ENCODE assay signal across 16 cellular contexts in genomic region chr6:1619106-1619665, GRCh38. TPM values are rescaled to one million over a fixed set of nuclear protein-coding genes. Genes with fewer than 3 reads are reported as not detected.
A peak's percentile ranks its signal among the peaks of the same experiment; 100 is the strongest.
DNase-seq lines count a peak whose midpoint lies in the region; ATAC-seq and TF ChIP-seq lines count a peak whose summit lies in the region.
"Had no signal": no experiment of that assay in that cellular context is flagged by ENCODE, and none has a peak within 500 bp of the region (broad histone marks: within the 10 kb centered on the region; RNA-seq: fewer than 3 reads in every experiment).

No MANE protein-coding gene starts in this region.

- peaks cover 92% of the 10 kb centered on the region for H3K27me3 Mint-ChIP-seq in endodermal cell (ENCODE audit: insufficient read depth)
- H3K27me3 Mint-ChIP-seq in mesothelial cell of epicardium (ENCODE audit: low read depth), result peaks cover 65% of the 10 kb centered on the region

- no peak for TF ChIP-seq POLR2A in GM18505 (IDR thresholded peaks at IDR 0.05; ENCODE audit: borderline replicate concordance, extremely low read depth, insufficient read depth, insufficient read length)

- no peak overlapping the region for H3K27ac Mint-ChIP-seq in endodermal cell
- H3K27ac Mint-ChIP-seq in mesothelial cell of epicardium, result peak overlapping the region; percentile 43
- H3K27ac Mint-ChIP-seq: H9 had no signal

- H3K27me3 ChIP-seq in NT2/D1 (ENCODE audit: insufficient read depth, insufficient read length) (peaks cover 100% of the 10 kb centered on the region), endodermal cell (ENCODE audit: control insufficient read depth, insufficient read depth, low read length, poor library complexity, severe bottlenecking) (peaks cover 99% of the 10 kb centered on the region), thymus (ENCODE audit: control insufficient read depth, insufficient read depth) (peaks cover 97% of the 10 kb centered on the region)

- H3K4me1 Mint-ChIP-seq in endodermal cell (peaks cover 17% of the 10 kb centered on the region), mesothelial cell of epicardium (peaks cover 68% of the 10 kb centered on the region)

- H3K36me3 Mint-ChIP-seq in endodermal cell (ENCODE audit: low read depth) (peaks cover 12% of the 10 kb centered on the region), mesothelial cell of epicardium (no peaks in the 10 kb centered on the region)

- 33 to 51% methylated on average over 4 to 34 of the region's 37 CpGs for WGBS in endodermal cell (ENCODE audit: insufficient coverage in 1 of 2, insufficient read length in 1 of 2), 2 experiments
- 29% methylated on average over 37 of the region's 37 CpGs for WGBS in thymus

- H3K36me3 ChIP-seq in NT2/D1 (ENCODE audit: insufficient read depth, insufficient read length, low read length) (no peaks in the 10 kb centered on the region), endodermal cell (ENCODE audit: control insufficient read depth, insufficient read depth, low read length) (no peaks in the 10 kb centered on the region), thymus (ENCODE audit: control insufficient read depth, insufficient read depth) (peaks cover 5% of the 10 kb centered on the region)

- H3K9me3 Mint-ChIP-seq in endodermal cell (no peaks in the 10 kb centered on the region), mesothelial cell of epicardium (no peaks in the 10 kb centered on the region)
- H3K9me3 Mint-ChIP-seq: H9 had no signal

- H3K4me3 ChIP-seq in NT2/D1 (ENCODE audit: insufficient read length, low read depth), result no peak overlapping the region
- H3K4me3 ChIP-seq in endodermal cell (ENCODE audit: low read length), result no peak overlapping the region
- H3K4me3 ChIP-seq in thymus (ENCODE audit: low read length), result peak overlapping the region; percentile 38
- H3K4me3 ChIP-seq: body of pancreas had no signal

- peak overlapping the region; percentile 39 for H3K4me3 Mint-ChIP-seq in endodermal cell
- peak overlapping the region; percentile 17 for H3K4me3 Mint-ChIP-seq in mesothelial cell of epicardium

- TF ChIP-seq CTCF in endodermal cell (conservative IDR thresholded peaks at IDR 0.05) (no peak), mesothelial cell of epicardium (IDR thresholded peaks at IDR 0.05; ENCODE audit: unreplicated experiment) (no peak)

- DNase-seq in NT2/D1 (ENCODE audit: low read depth, low spot score) (no peak), endodermal cell (peak; percentile 63), mesothelial cell of epicardium (ENCODE audit: low spot score in 2 of 2, unreplicated experiment in 2 of 2) (no peak), COR-L47 (lab: John Stamatoyannopoulos, UW) (no peak), NCI-H226 (no peak)
- DNase-seq: activated gamma-delta T cell treated with Interleukin-2 at 50 U/mL for 16 hours, body of pancreas, hypothalamus, NCI-H1436, NCI-H2227 treated with DMSO at 0.1 percent for 48 hours, SIG-M5, T-helper 2 cell had no signal

- H3K9ac ChIP-seq in NT2/D1 (ENCODE audit: insufficient read length, low read depth), result peak overlapping the region; percentile 76
- H3K9ac ChIP-seq in endodermal cell (ENCODE audit: extremely low read depth, low read length, poor library complexity, severe bottlenecking), result no peak overlapping the region

- H3K9me3 ChIP-seq in NT2/D1 (ENCODE audit: insufficient read depth, low read length) (no peaks in the 10 kb centered on the region), endodermal cell (ENCODE audit: control insufficient read depth, low read length) (no peaks in the 10 kb centered on the region), thymus (ENCODE audit: control insufficient read depth) (no peaks in the 10 kb centered on the region)
- H3K9me3 ChIP-seq: body of pancreas had no signal

- no peak overlapping the region for H3K27ac ChIP-seq in endodermal cell (ENCODE audit: low read depth, low read length)
- H3K27ac ChIP-seq in thymus (ENCODE audit: low read depth), result peak overlapping the region; percentile 58
- H3K27ac ChIP-seq: body of pancreas had no signal

- H3K4me1 ChIP-seq in NT2/D1 (ENCODE audit: insufficient read depth, insufficient read length) (no peaks in the 10 kb centered on the region), endodermal cell (ENCODE audit: control insufficient read depth, insufficient read depth, low read length) (peaks cover 6% of the 10 kb centered on the region), thymus (ENCODE audit: control insufficient read depth, insufficient read depth, low read length) (peaks cover 2% of the 10 kb centered on the region)

- ATAC-seq in HG03095 (IDR thresholded peaks at IDR 0.05; ENCODE audit: unreplicated experiment) (no peak), GM18505 (IDR thresholded peaks at IDR 0.05; ENCODE audit: unreplicated experiment) (no peak)
- ATAC-seq: body of pancreas had no signal

RNA-seq across cellular contexts. Expression of gene FOXC1, which starts 9.5 kb away (rescaled TPM):
- total RNA-seq in endodermal cell, result 10 to 100 TPM in 1 of 2 donors, 1 to 10 TPM in 1; 7.1 to 10.1 TPM
- 2.5 TPM for polyA plus RNA-seq in endodermal cell (2013, experiment 1 of 2)
- 2.4 TPM for polyA plus RNA-seq in endodermal cell (2013, experiment 2 of 2)
- 49.8 to 52.2 TPM (median 50.5 TPM) in 3 replicates for total RNA-seq in mesothelial cell of epicardium
- 17.3 TPM for polyA plus RNA-seq in thymus
- total RNA-seq: H9 had no signal
